In the genomic region with DNA sequence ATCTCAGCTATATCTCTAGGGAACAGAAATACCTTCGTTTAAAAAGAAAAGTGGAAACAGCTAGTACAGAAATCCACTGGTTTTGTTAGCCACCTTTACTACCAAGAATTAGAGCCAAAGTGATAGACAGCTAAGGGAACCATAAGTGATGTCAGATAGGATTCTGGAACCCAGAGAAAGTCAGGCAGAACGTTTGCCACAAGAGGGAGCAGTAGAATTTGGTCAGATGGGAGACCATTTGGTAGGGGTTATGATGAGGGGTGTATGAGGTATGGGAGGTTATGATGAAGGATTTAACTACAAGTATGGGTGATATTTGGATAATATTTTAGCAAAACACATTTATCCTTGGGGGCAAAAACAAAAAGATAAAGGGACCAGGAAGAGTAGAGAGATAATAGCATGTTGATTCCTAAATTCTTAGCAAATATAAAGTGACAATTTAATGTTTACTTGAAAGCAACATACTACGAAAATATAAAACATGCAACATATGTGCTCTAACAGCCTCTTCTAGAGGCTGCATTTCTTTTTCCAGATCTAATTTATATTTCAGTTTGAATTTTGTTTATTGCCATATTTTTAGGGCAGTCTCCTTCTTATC, we compare ENCODE assay signal across 1 cellular context.
TF ChIP-seq lines count a peak whose summit lies in the region.

No MANE protein-coding gene starts in this region.

TF ChIP-seq in neural cell, 6 proteins besides CTCF, POLR2A, EP300 and RAD21 (continued from another document):
- TF ChIP-seq, protein P1, sequence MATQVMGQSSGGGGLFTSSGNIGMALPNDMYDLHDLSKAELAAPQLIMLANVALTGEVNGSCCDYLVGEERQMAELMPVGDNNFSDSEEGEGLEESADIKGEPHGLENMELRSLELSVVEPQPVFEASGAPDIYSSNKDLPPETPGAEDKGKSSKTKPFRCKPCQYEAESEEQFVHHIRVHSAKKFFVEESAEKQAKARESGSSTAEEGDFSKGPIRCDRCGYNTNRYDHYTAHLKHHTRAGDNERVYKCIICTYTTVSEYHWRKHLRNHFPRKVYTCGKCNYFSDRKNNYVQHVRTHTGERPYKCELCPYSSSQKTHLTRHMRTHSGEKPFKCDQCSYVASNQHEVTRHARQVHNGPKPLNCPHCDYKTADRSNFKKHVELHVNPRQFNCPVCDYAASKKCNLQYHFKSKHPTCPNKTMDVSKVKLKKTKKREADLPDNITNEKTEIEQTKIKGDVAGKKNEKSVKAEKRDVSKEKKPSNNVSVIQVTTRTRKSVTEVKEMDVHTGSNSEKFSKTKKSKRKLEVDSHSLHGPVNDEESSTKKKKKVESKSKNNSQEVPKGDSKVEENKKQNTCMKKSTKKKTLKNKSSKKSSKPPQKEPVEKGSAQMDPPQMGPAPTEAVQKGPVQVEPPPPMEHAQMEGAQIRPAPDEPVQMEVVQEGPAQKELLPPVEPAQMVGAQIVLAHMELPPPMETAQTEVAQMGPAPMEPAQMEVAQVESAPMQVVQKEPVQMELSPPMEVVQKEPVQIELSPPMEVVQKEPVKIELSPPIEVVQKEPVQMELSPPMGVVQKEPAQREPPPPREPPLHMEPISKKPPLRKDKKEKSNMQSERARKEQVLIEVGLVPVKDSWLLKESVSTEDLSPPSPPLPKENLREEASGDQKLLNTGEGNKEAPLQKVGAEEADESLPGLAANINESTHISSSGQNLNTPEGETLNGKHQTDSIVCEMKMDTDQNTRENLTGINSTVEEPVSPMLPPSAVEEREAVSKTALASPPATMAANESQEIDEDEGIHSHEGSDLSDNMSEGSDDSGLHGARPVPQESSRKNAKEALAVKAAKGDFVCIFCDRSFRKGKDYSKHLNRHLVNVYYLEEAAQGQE (IDR thresholded peaks at IDR 0.05; ENCODE audit: borderline replicate concordance) = no peak
- no peak for TF ChIP-seq POLR2AphosphoS5 (IDR thresholded peaks at IDR 0.05)
- no peak for TF ChIP-seq TAF1 (IDR thresholded peaks at IDR 0.05; ENCODE audit: low read depth)
- no peak for TF ChIP-seq EZH2 (IDR thresholded peaks at IDR 0.05; ENCODE audit: borderline replicate concordance, insufficient read depth, low read length, poor library complexity, severe bottlenecking)
TF ChIP-seq in neural cell: peak in this region for 1.
